In genomic region chr2:76517238-76517909, GRCh38 we compare ENCODE assay signal across 8 cellular contexts.
"Had no signal": no experiment of that assay in that cellular context is flagged by ENCODE, and none has a peak within 500 bp of the region (broad histone marks: within the 10 kb centered on the region; RNA-seq: fewer than 3 reads in every experiment).

No MANE protein-coding gene starts in this region.

- H2AFZ ChIP-seq: GM23248 had no signal

- H3K4me3 ChIP-seq: GM23248, HAP-1 had no signal

- H3K27ac ChIP-seq: GM23248, HL-60 had no signal

- H3K4me3 Mint-ChIP-seq: HFFc6 had no signal

- H3K9me3 ChIP-seq: HAP-1 had no signal

- ATAC-seq: HCT116 had no signal

- H3K36me3 ChIP-seq: HAP-1 had no signal

- H3K27ac Mint-ChIP-seq: HFFc6 had no signal

- H3K9ac ChIP-seq: GM23248 had no signal

- DNase-seq: GM23248, GOT3, H7, HFFc6, IMR-90 had no signal
